In genomic region chr11:117921456-117921855, GRCh38 we compare ENCODE assay signal across 31 cellular contexts. TPM values are rescaled to one million over a fixed set of nuclear protein-coding genes. Genes with fewer than 3 reads are reported as not detected.
"Had no signal": no experiment of that assay in that cellular context is flagged by ENCODE, and none has a peak within 500 bp of the region (broad histone marks: within the 10 kb centered on the region; RNA-seq: fewer than 3 reads in every experiment).

No MANE protein-coding gene starts in this region.

- DNase-seq: activated CD4-positive, alpha-beta T cell treated with anti-CD3 and anti-CD28 coated beads, Interleukin-2, amount 50 U/mL, for 1 hour; activated CD4-positive, CD25-positive, alpha-beta regulatory T cell treated with anti-CD3 and anti-CD28 coated beads, Interleukin-2, amount 50 U/mL, for 72 hours; activated gamma-delta T cell treated with Interleukin-2 at 50 U/mL for 16 hours; activated naive CD4-positive, alpha-beta T cell treated with anti-CD3 and anti-CD28 coated beads, Interleukin-2, amount 50 U/mL, for 16 hours; activated T-cell treated with anti-CD3 and anti-CD28 coated beads for 4 hours; colonic mucosa; effector memory CD8-positive, alpha-beta T cell; erythroblast; gastrocnemius medialis; glutamatergic neuron; hippocampal formation; immature natural killer cell; occipital lobe; right cardiac atrium; stimulated activated CD4-positive, alpha-beta T cell treated with anti-CD3 and anti-CD28 coated beads, Interleukin-12 subunit alpha, Interleukin-12 subunit beta, amount 100 ng/mL, for 4 hours; stimulated activated CD4-positive, alpha-beta T cell treated with anti-CD3 and anti-CD28 coated beads, Interleukin-4, amount 100 ng/mL, for 1 hour; substantia nigra; SW 1271; T1000; upper lobe of left lung; WERI-Rb-1 had no signal

- H3K4me3 ChIP-seq: breast epithelium, colonic mucosa, gastrocnemius medialis, neural progenitor cell, SK-N-MC, upper lobe of left lung, vagina had no signal

- H3K4me1 Mint-ChIP-seq: immature natural killer cell, neural progenitor cell had no signal

- H3K36me3 Mint-ChIP-seq: immature natural killer cell, memory B cell, neural progenitor cell had no signal

- H3K27ac Mint-ChIP-seq: effector memory CD8-positive, alpha-beta T cell; immature natural killer cell; memory B cell; stimulated activated naive CD8-positive, alpha-beta T cell treated with anti-CD3 and anti-CD28 coated beads, Interleukin-15, Interleukin-2, amounts not matched to agents 100 ng/mL and 50 ng/mL, for 24 hours; T-helper 1 cell treated with Interleukin-12 subunit alpha and Interleukin-12 subunit beta and Interleukin-4 antibody, amounts not matched to agents 30 μg/mL and 1 μg/mL, for 36 hours had no signal

- H3K4me3 Mint-ChIP-seq: effector memory CD8-positive, alpha-beta T cell; immature natural killer cell; memory B cell; naive thymus-derived CD8-positive, alpha-beta T cell; neural progenitor cell; stimulated activated naive CD8-positive, alpha-beta T cell treated with anti-CD3 and anti-CD28 coated beads, Interleukin-15, Interleukin-2, amounts not matched to agents 100 ng/mL and 50 ng/mL, for 24 hours; T-helper 1 cell treated with Interleukin-12 subunit alpha and Interleukin-12 subunit beta and Interleukin-4 antibody, amounts not matched to agents 30 μg/mL and 1 μg/mL, for 36 hours had no signal

- H3K27me3 Mint-ChIP-seq: memory B cell; naive thymus-derived CD8-positive, alpha-beta T cell; stimulated activated naive CD8-positive, alpha-beta T cell treated with anti-CD3 and anti-CD28 coated beads, Interleukin-15, Interleukin-2, amounts not matched to agents 100 ng/mL and 50 ng/mL, for 24 hours had no signal

- H3K4me1 ChIP-seq: breast epithelium, colonic mucosa, gastrocnemius medialis, neural progenitor cell, vagina had no signal

- H3K36me3 ChIP-seq: breast epithelium, colonic mucosa, gastrocnemius medialis, neural progenitor cell, upper lobe of left lung, vagina, WERI-Rb-1 had no signal

- H2AFZ ChIP-seq: neural progenitor cell had no signal

- H3K27me3 ChIP-seq: breast epithelium, colonic mucosa, gastrocnemius medialis, neural progenitor cell, upper lobe of left lung, vagina had no signal

- H3K9me3 Mint-ChIP-seq: effector memory CD8-positive, alpha-beta T cell; immature natural killer cell; memory B cell; naive thymus-derived CD8-positive, alpha-beta T cell; neural progenitor cell; stimulated activated naive CD8-positive, alpha-beta T cell treated with anti-CD3 and anti-CD28 coated beads, Interleukin-15, Interleukin-2, amounts not matched to agents 100 ng/mL and 50 ng/mL, for 24 hours; T-helper 1 cell treated with Interleukin-12 subunit alpha and Interleukin-12 subunit beta and Interleukin-4 antibody, amounts not matched to agents 30 μg/mL and 1 μg/mL, for 36 hours had no signal

- H3K4me2 ChIP-seq: neural progenitor cell had no signal

- ATAC-seq: effector memory CD8-positive, alpha-beta T cell; gastrocnemius medialis; naive thymus-derived CD8-positive, alpha-beta T cell; right cardiac atrium had no signal

- H3K27ac ChIP-seq: breast epithelium, colonic mucosa, gastrocnemius medialis, neural progenitor cell, SK-N-MC, upper lobe of left lung, vagina, WERI-Rb-1 had no signal

- H3K9me3 ChIP-seq: breast epithelium, colonic mucosa, gastrocnemius medialis, upper lobe of left lung, vagina had no signal

RNA-seq across cellular contexts. Expression of gene TMPRSS13, which starts 7.7 kb away (rescaled TPM):
- total RNA-seq: gastrocnemius medialis, kidney epithelial cell, skeletal muscle tissue had no signal

RNA-seq across cellular contexts. Expression of gene FXYD6, which starts 45.0 kb away (rescaled TPM):
- total RNA-seq: naive thymus-derived CD8-positive, alpha-beta T cell had no signal
- polyA plus RNA-seq: immature natural killer cell; naive thymus-derived CD8-positive, alpha-beta T cell had no signal
